ENCODE assay signal across 9 cellular contexts in genomic region chr19:55210120-55210493, GRCh38. TPM values are rescaled to one million over a fixed set of nuclear protein-coding genes. Genes with fewer than 3 reads are reported as not detected.
DNase-seq lines count a peak whose midpoint lies in the region; ATAC-seq and TF ChIP-seq lines count a peak whose summit lies in the region.
"Had no signal": no experiment of that assay in that cellular context is flagged by ENCODE, and none has a peak within 500 bp of the region (broad histone marks: within the 10 kb centered on the region; RNA-seq: fewer than 3 reads in every experiment).

No MANE protein-coding gene starts in this region.

- in situ Hi-C loops in Caki2 (cut with HindIII; ENCODE audit: low pct_unique_long_range_greater_than_20kb, low sequenced_read_pairs), result no loop called here

- peaks cover 11% of the 10 kb centered on the region for H3K4me1 Mint-ChIP-seq in activated T-helper 1 cell treated with anti-CD3 and anti-CD28 coated beads, Interleukin-12 subunit alpha, Interleukin-12 subunit beta, Interleukin-2, Interleukin-4 antibody, amounts not matched to agents 30 ng/mL and 10 ng/mL and 1 ng/mL, durations not matched to agents 14 hours and 24 hours and 36 hours (ENCODE audit: low read depth)

- H3K9me3 ChIP-seq in mucosa of descending colon, result no peaks in the 10 kb centered on the region

- H3K9me3 Mint-ChIP-seq in activated T-helper 1 cell treated with anti-CD3 and anti-CD28 coated beads, Interleukin-12 subunit alpha, Interleukin-12 subunit beta, Interleukin-2, Interleukin-4 antibody, amounts not matched to agents 30 ng/mL and 10 ng/mL and 1 ng/mL, durations not matched to agents 14 hours and 24 hours and 36 hours, result peaks cover 5% of the 10 kb centered on the region

- peaks cover 10% of the 10 kb centered on the region for H3K27me3 Mint-ChIP-seq in activated T-helper 1 cell treated with anti-CD3 and anti-CD28 coated beads, Interleukin-12 subunit alpha, Interleukin-12 subunit beta, Interleukin-2, Interleukin-4 antibody, amounts not matched to agents 30 ng/mL and 10 ng/mL and 1 ng/mL, durations not matched to agents 14 hours and 24 hours and 36 hours (ENCODE audit: insufficient read depth)

- intact Hi-C loops in mucosa of descending colon (cut with DNase I, micrococcal nuclease), result no loop called here
- intact Hi-C loops in activated T-helper 1 cell treated with anti-CD3 and anti-CD28 coated beads, Interleukin-12 subunit alpha, Interleukin-12 subunit beta, Interleukin-2, Interleukin-4 antibody, amounts not matched to agents 30 ng/mL and 10 ng/mL and 1 ng/mL, durations not matched to agents 14 hours and 24 hours and 36 hours (cut with micrococcal nuclease), result loop anchor here (5.0 kb wide), 1 partner anchor 207 kb away; no protein-coding TSS in a partner anchor

- TF ChIP-seq CTCF in mucosa of descending colon (IDR thresholded peaks at IDR 0.05), result no peak

- no peaks in the 10 kb centered on the region for H3K36me3 ChIP-seq in mucosa of descending colon (ENCODE audit: low read depth)

- H3K36me3 Mint-ChIP-seq in activated T-helper 1 cell treated with anti-CD3 and anti-CD28 coated beads, Interleukin-12 subunit alpha, Interleukin-12 subunit beta, Interleukin-2, Interleukin-4 antibody, amounts not matched to agents 30 ng/mL and 10 ng/mL and 1 ng/mL, durations not matched to agents 14 hours and 24 hours and 36 hours (ENCODE audit: low read depth), result no peaks in the 10 kb centered on the region

- no peak overlapping the region for H3K4me3 Mint-ChIP-seq in activated T-helper 1 cell treated with anti-CD3 and anti-CD28 coated beads, Interleukin-12 subunit alpha, Interleukin-12 subunit beta, Interleukin-2, Interleukin-4 antibody, amounts not matched to agents 30 ng/mL and 10 ng/mL and 1 ng/mL, durations not matched to agents 14 hours and 24 hours and 36 hours
- H3K4me3 Mint-ChIP-seq: stimulated activated naive CD8-positive, alpha-beta T cell treated with anti-CD3 and anti-CD28 coated beads, Interleukin-15, amount 100 ng/mL, for 72 hours had no signal

- H3K4me1 ChIP-seq in mucosa of descending colon (ENCODE audit: low read depth), result peaks cover 7% of the 10 kb centered on the region

- H3K27ac Mint-ChIP-seq in activated T-helper 1 cell treated with anti-CD3 and anti-CD28 coated beads, Interleukin-12 subunit alpha, Interleukin-12 subunit beta, Interleukin-2, Interleukin-4 antibody, amounts not matched to agents 30 ng/mL and 10 ng/mL and 1 ng/mL, durations not matched to agents 14 hours and 24 hours and 36 hours, result no peak overlapping the region
- H3K27ac Mint-ChIP-seq: stimulated activated naive CD8-positive, alpha-beta T cell treated with anti-CD3 and anti-CD28 coated beads, Interleukin-15, amount 100 ng/mL, for 72 hours had no signal

- H3K4me3 ChIP-seq in mucosa of descending colon, result no peak overlapping the region

- DNase-seq in Caki2 (ENCODE audit: low read depth) (peak; percentile 96), NCI-H1436 treated with DMSO at 0.1 percent for 48 hours (lab: John Stamatoyannopoulos, UW) (peak; percentile 34), brain pericyte (ENCODE audit: low read depth, low spot score) (peak; percentile 39), mucosa of descending colon (no peak)
- no peak for DNase-seq in activated T-helper 1 cell treated with anti-CD3 and anti-CD28 coated beads, Interleukin-12 subunit alpha, Interleukin-12 subunit beta, Interleukin-2, Interleukin-4 antibody, amounts not matched to agents 30 ng/mL and 10 ng/mL and 1 ng/mL, durations not matched to agents 14 hours and 24 hours and 36 hours (ENCODE audit: low spot score)
- no peak for DNase-seq in activated CD4-positive, alpha-beta T cell treated with anti-CD3 and anti-CD28 coated beads, Interleukin-2, amount 50 U/mL, for 1 hour
- DNase-seq: stimulated activated naive CD8-positive, alpha-beta T cell treated with anti-CD3 and anti-CD28 coated beads, Interleukin-15, amount 100 ng/mL, for 72 hours had no signal

- ATAC-seq in mucosa of descending colon, result peak; percentile 27
- no peak for ATAC-seq in HG03095 (IDR thresholded peaks at IDR 0.05; ENCODE audit: unreplicated experiment)
- ATAC-seq in HG03521 (IDR thresholded peaks at IDR 0.05; ENCODE audit: unreplicated experiment), result no peak
- ATAC-seq: stimulated activated naive CD8-positive, alpha-beta T cell treated with anti-CD3 and anti-CD28 coated beads, Interleukin-15, amount 100 ng/mL, for 72 hours had no signal

RNA-seq across cellular contexts. Expression of gene PTPRH, which starts 0.8 kb away (rescaled TPM):
- 30.0 and 34.3 TPM in 2 replicates for total RNA-seq in Caki2 (2014; rRNA removed; shearing (Covaris generic); ENCODE audit: low replicate concordance)
- total RNA-seq in mucosa of descending colon, result 100 to 1,000 TPM in 1 of 3 donors, 10 to 100 TPM in 2; 62.3 to 181 (median 94.8) TPM
- 0.16 TPM in 1 of 2 replicates, not detected in the other for total RNA-seq in activated T-helper 1 cell treated with anti-CD3 and anti-CD28 coated beads, Interleukin-12 subunit alpha, Interleukin-12 subunit beta, Interleukin-2, Interleukin-4 antibody, amounts not matched to agents 30 ng/mL and 10 ng/mL and 1 ng/mL, durations not matched to agents 14 hours and 24 hours and 36 hours

RNA-seq across cellular contexts. Expression of gene TMEM86B, which starts 18.5 kb away (rescaled TPM):
- total RNA-seq in Caki2 (2014; rRNA removed; shearing (Covaris generic); ENCODE audit: low replicate concordance), result 0.47 and 3.9 TPM in 2 replicates
- 1 to 10 TPM; 3.4 to 4.5 (median 3.7) TPM for total RNA-seq in mucosa of descending colon
- total RNA-seq in activated T-helper 1 cell treated with anti-CD3 and anti-CD28 coated beads, Interleukin-12 subunit alpha, Interleukin-12 subunit beta, Interleukin-2, Interleukin-4 antibody, amounts not matched to agents 30 ng/mL and 10 ng/mL and 1 ng/mL, durations not matched to agents 14 hours and 24 hours and 36 hours, result 7.7 and 8.3 TPM in 2 replicates

RNA-seq across cellular contexts. Expression of gene SYT5, which starts 30.0 kb away (rescaled TPM):
- total RNA-seq in Caki2 (2014; rRNA removed; shearing (Covaris generic); ENCODE audit: low replicate concordance), result 0.07 TPM in 1 of 2 replicates, not detected in the other
- 1 to 10 TPM; 1.0 to 2.9 (median 1.2) TPM for total RNA-seq in mucosa of descending colon
- total RNA-seq in activated T-helper 1 cell treated with anti-CD3 and anti-CD28 coated beads, Interleukin-12 subunit alpha, Interleukin-12 subunit beta, Interleukin-2, Interleukin-4 antibody, amounts not matched to agents 30 ng/mL and 10 ng/mL and 1 ng/mL, durations not matched to agents 14 hours and 24 hours and 36 hours, result not detected in 2 replicates

RNA-seq across cellular contexts. Expression of gene DNAAF3, which starts 43.7 kb away (rescaled TPM):
- 30.9 and 32.8 TPM in 2 replicates for total RNA-seq in Caki2 (2014; rRNA removed; shearing (Covaris generic); ENCODE audit: low replicate concordance)
- total RNA-seq in mucosa of descending colon, result 1 to 10 TPM in 1 of 3 donors, under 1 TPM in 2; 0.54 to 1.0 (median 0.69) TPM
- total RNA-seq in activated T-helper 1 cell treated with anti-CD3 and anti-CD28 coated beads, Interleukin-12 subunit alpha, Interleukin-12 subunit beta, Interleukin-2, Interleukin-4 antibody, amounts not matched to agents 30 ng/mL and 10 ng/mL and 1 ng/mL, durations not matched to agents 14 hours and 24 hours and 36 hours, result 0.36 TPM in 1 of 2 replicates, not detected in the other

RNA-seq across cellular contexts. Expression of gene PPP6R1, which starts 48.7 kb away (rescaled TPM):
- total RNA-seq in Caki2 (2014; rRNA removed; shearing (Covaris generic); ENCODE audit: low replicate concordance), result 79.8 and 94.5 TPM in 2 replicates
- 10 to 100 TPM; 60.0 to 72.9 (median 65.9) TPM for total RNA-seq in mucosa of descending colon
- total RNA-seq in activated T-helper 1 cell treated with anti-CD3 and anti-CD28 coated beads, Interleukin-12 subunit alpha, Interleukin-12 subunit beta, Interleukin-2, Interleukin-4 antibody, amounts not matched to agents 30 ng/mL and 10 ng/mL and 1 ng/mL, durations not matched to agents 14 hours and 24 hours and 36 hours, result 200 and 202 TPM in 2 replicates

Comparison
In these comparisons a context has a peak if more than half of its experiments do, and no peak if none do; other contexts are left out.
1. DNase-seq: peak in Caki2 (single experiment), NCI-H1436 treated with DMSO at 0.1 percent for 48 hours (single experiment) and brain pericyte (single experiment); none in mucosa of descending colon (0 of 3), activated T-helper 1 cell treated with anti-CD3 and anti-CD28 coated beads, Interleukin-12 subunit alpha, Interleukin-12 subunit beta, Interleukin-2, Interleukin-4 antibody, amounts not matched to agents 30 ng/mL and 10 ng/mL and 1 ng/mL, durations not matched to agents 14 hours and 24 hours and 36 hours (single experiment) and activated CD4-positive, alpha-beta T cell treated with anti-CD3 and anti-CD28 coated beads, Interleukin-2, amount 50 U/mL, for 1 hour (single experiment).
2. RNA of gene PTPRH, which starts 0.8 kb away (total RNA-seq): 62.3 to 181 TPM in mucosa of descending colon and 30.0 to 34.3 TPM in Caki2; 0.16 TPM in activated T-helper 1 cell treated with anti-CD3 and anti-CD28 coated beads, Interleukin-12 subunit alpha, Interleukin-12 subunit beta, Interleukin-2, Interleukin-4 antibody, amounts not matched to agents 30 ng/mL and 10 ng/mL and 1 ng/mL, durations not matched to agents 14 hours and 24 hours and 36 hours; every median in the first group is over 10 times any median in the second.